ENCODE assay signal across 1 cellular context in genomic region chr3:46505953-46506352, GRCh38.
TF ChIP-seq lines count a peak whose summit lies in the region.

No MANE protein-coding gene starts in this region.

TF ChIP-seq in GM23338, 12 proteins besides CTCF, POLR2A, EP300 and RAD21 (continued from another document):
- TF ChIP-seq, protein P1, sequence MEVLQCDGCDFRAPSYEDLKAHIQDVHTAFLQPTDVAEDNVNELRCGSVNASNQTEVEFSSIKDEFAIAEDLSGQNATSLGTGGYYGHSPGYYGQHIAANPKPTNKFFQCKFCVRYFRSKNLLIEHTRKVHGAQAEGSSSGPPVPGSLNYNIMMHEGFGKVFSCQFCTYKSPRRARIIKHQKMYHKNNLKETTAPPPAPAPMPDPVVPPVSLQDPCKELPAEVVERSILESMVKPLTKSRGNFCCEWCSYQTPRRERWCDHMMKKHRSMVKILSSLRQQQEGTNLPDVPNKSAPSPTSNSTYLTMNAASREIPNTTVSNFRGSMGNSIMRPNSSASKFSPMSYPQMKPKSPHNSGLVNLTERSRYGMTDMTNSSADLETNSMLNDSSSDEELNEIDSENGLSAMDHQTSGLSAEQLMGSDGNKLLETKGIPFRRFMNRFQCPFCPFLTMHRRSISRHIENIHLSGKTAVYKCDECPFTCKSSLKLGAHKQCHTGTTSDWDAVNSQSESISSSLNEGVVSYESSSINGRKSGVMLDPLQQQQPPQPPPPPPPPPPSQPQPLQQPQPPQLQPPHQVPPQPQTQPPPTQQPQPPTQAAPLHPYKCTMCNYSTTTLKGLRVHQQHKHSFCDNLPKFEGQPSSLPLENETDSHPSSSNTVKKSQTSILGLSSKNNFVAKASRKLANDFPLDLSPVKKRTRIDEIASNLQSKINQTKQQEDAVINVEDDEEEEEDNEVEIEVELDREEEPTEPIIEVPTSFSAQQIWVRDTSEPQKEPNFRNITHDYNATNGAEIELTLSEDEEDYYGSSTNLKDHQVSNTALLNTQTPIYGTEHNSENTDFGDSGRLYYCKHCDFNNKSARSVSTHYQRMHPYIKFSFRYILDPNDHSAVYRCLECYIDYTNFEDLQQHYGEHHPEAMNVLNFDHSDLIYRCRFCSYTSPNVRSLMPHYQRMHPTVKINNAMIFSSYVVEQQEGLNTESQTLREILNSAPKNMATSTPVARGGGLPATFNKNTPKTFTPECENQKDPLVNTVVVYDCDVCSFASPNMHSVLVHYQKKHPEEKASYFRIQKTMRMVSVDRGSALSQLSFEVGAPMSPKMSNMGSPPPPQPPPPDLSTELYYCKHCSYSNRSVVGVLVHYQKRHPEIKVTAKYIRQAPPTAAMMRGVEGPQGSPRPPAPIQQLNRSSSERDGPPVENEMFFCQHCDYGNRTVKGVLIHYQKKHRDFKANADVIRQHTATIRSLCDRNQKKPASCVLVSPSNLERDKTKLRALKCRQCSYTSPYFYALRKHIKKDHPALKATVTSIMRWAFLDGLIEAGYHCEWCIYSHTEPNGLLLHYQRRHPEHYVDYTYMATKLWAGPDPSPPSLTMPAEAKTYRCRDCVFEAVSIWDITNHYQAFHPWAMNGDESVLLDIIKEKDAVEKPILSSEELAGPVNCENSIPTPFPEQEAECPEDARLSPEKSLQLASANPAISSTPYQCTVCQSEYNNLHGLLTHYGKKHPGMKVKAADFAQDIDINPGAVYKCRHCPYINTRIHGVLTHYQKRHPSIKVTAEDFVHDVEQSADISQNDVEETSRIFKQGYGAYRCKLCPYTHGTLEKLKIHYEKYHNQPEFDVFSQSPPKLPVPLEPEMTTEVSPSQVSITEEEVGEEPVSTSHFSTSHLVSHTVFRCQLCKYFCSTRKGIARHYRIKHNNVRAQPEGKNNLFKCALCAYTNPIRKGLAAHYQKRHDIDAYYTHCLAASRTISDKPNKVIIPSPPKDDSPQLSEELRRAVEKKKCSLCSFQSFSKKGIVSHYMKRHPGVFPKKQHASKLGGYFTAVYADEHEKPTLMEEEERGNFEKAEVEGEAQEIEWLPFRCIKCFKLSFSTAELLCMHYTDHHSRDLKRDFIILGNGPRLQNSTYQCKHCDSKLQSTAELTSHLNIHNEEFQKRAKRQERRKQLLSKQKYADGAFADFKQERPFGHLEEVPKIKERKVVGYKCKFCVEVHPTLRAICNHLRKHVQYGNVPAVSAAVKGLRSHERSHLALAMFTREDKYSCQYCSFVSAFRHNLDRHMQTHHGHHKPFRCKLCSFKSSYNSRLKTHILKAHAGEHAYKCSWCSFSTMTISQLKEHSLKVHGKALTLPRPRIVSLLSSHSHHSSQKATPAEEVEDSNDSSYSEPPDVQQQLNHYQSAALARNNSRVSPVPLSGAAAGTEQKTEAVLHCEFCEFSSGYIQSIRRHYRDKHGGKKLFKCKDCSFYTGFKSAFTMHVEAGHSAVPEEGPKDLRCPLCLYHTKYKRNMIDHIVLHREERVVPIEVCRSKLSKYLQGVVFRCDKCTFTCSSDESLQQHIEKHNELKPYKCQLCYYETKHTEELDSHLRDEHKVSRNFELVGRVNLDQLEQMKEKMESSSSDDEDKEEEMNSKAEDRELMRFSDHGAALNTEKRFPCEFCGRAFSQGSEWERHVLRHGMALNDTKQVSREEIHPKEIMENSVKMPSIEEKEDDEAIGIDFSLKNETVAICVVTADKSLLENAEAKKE (CRISPR knock-in tag; IDR thresholded peaks at IDR 0.05): no peak
- TF ChIP-seq EZH2 (IDR thresholded peaks at IDR 0.05; ENCODE audit: low read depth, unreplicated experiment) (no peak), EZH2phosphoT487 (IDR thresholded peaks at IDR 0.05; ENCODE audit: unreplicated experiment) (no peak), NANOG (IDR thresholded peaks at IDR 0.05; ENCODE audit: borderline replicate concordance) (no peak), CREB1 (CRISPR knock-in tag; IDR thresholded peaks at IDR 0.05; ENCODE audit: low read depth) (no peak)
